In the genomic region with DNA sequence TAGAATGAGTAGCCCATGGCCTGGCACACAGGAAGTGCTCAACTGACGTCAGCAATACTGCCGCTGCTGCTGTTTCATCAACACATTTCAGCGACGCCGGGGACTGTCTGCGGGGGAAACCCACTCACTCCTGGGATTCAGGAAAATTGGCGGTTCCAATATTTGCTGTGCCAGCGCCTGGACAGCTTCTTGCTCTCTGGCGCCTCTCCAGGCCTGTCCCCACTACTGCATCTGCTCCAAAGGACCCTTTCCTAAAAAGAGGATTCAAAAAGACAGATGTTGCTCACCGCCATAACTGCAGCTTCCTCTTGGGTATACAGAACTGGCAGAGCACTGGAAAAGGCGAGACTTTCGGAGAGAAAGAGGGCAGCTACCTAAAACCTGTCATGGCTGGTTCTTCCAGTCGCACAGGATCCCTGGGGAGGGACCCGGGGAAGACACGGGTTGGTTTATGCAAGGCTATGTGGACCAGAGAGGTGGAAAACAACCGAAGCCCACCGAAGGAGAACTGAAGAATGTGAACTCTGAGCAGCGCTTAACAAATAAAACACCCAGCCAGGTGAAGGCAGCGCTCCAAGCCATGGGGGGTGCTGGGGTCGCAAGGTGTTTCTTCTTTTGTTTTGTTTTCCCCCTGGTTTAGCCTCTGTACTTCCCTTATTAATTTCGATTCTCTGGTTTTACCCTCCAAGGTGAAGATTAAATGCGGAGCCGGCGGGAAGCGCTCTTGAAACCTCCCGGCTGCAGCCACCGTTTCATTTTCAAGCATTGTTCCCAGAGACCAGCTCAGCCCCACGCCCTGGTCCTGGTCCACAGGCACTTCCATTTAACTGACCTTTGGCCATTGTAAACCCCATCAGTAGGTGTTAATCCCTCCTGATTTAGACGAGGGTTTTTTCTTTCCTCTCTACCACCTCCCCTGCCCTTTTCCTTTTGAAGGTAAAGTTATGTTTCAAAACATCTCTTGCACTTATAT, we compare ENCODE assay signal across 7 cellular contexts. TPM values are rescaled to one million over a fixed set of nuclear protein-coding genes. Genes with fewer than 3 reads are reported as not detected.
A peak's percentile ranks its signal among the peaks of the same experiment; 100 is the strongest.
DNase-seq lines count a peak whose midpoint lies in the region; ATAC-seq and TF ChIP-seq lines count a peak whose summit lies in the region.

No MANE protein-coding gene starts in this region.

- peak; percentile 46; the same call in 1 of the 2 replicates for TF ChIP-seq CTCF in GM12874 (IDR thresholded peaks at IDR 0.05; ENCODE audit: insufficient read depth, low read depth, low read length)

- intact Hi-C loops in sciatic nerve (cut with DNase I): loop anchor here (5.0 kb wide), 1 partner anchor 1072 kb away; no protein-coding TSS in a partner anchor

- H3K4me3 ChIP-seq in esophagus (ENCODE audit: low read depth in 1 of 2, low read length in 2 of 2): peak overlapping the region; percentile 4 to 28

- H3K36me3 ChIP-seq in esophagus (ENCODE audit: control insufficient read depth in 2 of 2, insufficient read depth in 2 of 2, low read length in 1 of 2): no peaks in the 10 kb centered on the region

- no peak overlapping the region for H3K27ac ChIP-seq in esophagus (ENCODE audit: low read depth in 2 of 2, low read length in 1 of 2)

- WGBS in esophagus, 2 donors: 36 to 37% methylated on average over 29 of the region's 29 CpGs

- ATAC-seq in sciatic nerve: no peak

- peak; percentile 72 for DNase-seq in NCI-H82 (lab: John Stamatoyannopoulos, UW)
- peak; percentile 58 for DNase-seq in sciatic nerve (ENCODE audit: low spot score)
- DNase-seq in NK-92 (lab: John Stamatoyannopoulos, UW; ENCODE audit: unreplicated experiment): no peak
- no peak for DNase-seq in activated T-cell treated with anti-CD3 and anti-CD28 coated beads, Interleukin-2, amount 50 U/mL, for 48 hours
- no peak for DNase-seq in hepatic stellate cell (ENCODE audit: low spot score)

- H3K4me1 ChIP-seq in esophagus (ENCODE audit: control insufficient read depth in 2 of 2, insufficient read depth in 2 of 2, low read length in 1 of 2): no peaks in the 10 kb centered on the region

- H3K9me3 ChIP-seq in esophagus (ENCODE audit: control insufficient read depth in 2 of 2, insufficient read depth in 1 of 2, low read depth in 1 of 2, low read length in 1 of 2): no peaks in the 10 kb centered on the region

- peaks cover 0 to 3% of the 10 kb centered on the region in 2 donors for H3K27me3 ChIP-seq in esophagus (ENCODE audit: control insufficient read depth in 1 of 2, insufficient read depth in 2 of 2, low read length in 2 of 2)

RNA-seq across cellular contexts. Expression of a gene that starts 39.5 kb away (rescaled TPM):
- polyA plus RNA-seq in esophagus: under 1 TPM; 0.04 to 0.07 TPM
- 1.2 TPM for total RNA-seq in sciatic nerve

Comparison
In these comparisons a context has a peak if more than half of its experiments do, and no peak if none do; other contexts are left out.
1. DNase-seq: peak in NCI-H82 (single experiment) and sciatic nerve (single experiment); none in NK-92 (single experiment), activated T-cell treated with anti-CD3 and anti-CD28 coated beads, Interleukin-2, amount 50 U/mL, for 48 hours (0 of 2) and hepatic stellate cell (single experiment).